In the genomic region with DNA sequence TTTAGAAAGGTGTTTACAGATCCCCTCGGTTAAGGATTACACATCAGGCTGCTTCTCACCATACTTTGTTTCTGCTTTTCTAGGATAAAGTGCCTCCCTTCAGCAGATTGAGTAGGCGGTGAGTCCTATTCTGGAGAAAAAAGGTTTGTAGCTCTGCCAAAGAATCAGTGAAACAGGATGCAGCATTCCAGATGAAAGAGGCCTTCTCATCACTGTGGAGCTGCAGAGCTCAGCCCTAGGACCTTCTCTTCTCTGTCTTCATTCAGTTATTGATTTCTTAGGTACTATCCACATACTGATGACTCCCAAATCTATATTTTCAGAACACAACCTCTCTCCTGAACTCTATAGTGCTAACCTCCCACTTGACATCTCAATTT, we compare ENCODE assay signal across 1 cellular context.
A peak's percentile ranks its signal among the peaks of the same experiment; 100 is the strongest.
TF ChIP-seq lines count a peak whose summit lies in the region.

No MANE protein-coding gene starts in this region.

TF ChIP-seq in HepG2, 621 proteins besides CTCF, POLR2A, EP300 and RAD21 (continued from another document):
- TF ChIP-seq, protein P1, sequence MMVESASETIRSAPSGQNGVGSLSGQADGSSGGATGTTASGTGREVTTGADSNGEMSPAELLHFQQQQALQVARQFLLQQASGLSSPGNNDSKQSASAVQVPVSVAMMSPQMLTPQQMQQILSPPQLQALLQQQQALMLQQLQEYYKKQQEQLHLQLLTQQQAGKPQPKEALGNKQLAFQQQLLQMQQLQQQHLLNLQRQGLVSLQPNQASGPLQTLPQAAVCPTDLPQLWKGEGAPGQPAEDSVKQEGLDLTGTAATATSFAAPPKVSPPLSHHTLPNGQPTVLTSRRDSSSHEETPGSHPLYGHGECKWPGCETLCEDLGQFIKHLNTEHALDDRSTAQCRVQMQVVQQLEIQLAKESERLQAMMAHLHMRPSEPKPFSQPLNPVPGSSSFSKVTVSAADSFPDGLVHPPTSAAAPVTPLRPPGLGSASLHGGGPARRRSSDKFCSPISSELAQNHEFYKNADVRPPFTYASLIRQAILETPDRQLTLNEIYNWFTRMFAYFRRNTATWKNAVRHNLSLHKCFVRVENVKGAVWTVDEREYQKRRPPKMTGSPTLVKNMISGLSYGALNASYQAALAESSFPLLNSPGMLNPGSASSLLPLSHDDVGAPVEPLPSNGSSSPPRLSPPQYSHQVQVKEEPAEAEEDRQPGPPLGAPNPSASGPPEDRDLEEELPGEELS (CRISPR knock-in tag; IDR thresholded peaks at IDR 0.05) = 0 out of 2 replicates have a peak, but pooled peaks have one; percentile 16
- no peak for TF ChIP-seq GTF2F1 (IDR thresholded peaks at IDR 0.05; ENCODE audit: low read length)
- peak; percentile 11; the same call in 1 of the 2 replicates for TF ChIP-seq RXRB (CRISPR knock-in tag; IDR thresholded peaks at IDR 0.05; ENCODE audit: borderline replicate concordance)
- TF ChIP-seq POGK (CRISPR knock-in tag; conservative IDR thresholded peaks at IDR 0.05) = no peak
- TF ChIP-seq ZSCAN29 (CRISPR knock-in tag; conservative IDR thresholded peaks at IDR 0.05) = no peak
- TF ChIP-seq RBFOX2 (IDR thresholded peaks at IDR 0.05; ENCODE audit: low read depth, low read length) = peak; percentile 46; the same call in 1 of the 2 replicates
- no peak for TF ChIP-seq ZNF180 (CRISPR knock-in tag; IDR thresholded peaks at IDR 0.05; ENCODE audit: borderline replicate concordance, low read depth)
- peak; percentile 10; the same call in 1 of the 2 replicates for TF ChIP-seq MED1 (CRISPR knock-in tag; IDR thresholded peaks at IDR 0.05)
- TF ChIP-seq SMC3 (IDR thresholded peaks at IDR 0.05; ENCODE audit: low read length) = 0 out of 2 replicates have a peak, but pooled peaks have one; percentile 6
- peak; percentile 80; the same call in 1 of the 2 replicates for TF ChIP-seq KAT2B (IDR thresholded peaks at IDR 0.05; ENCODE audit: borderline replicate concordance, low read depth, low read length)
- TF ChIP-seq TBX2 (CRISPR knock-in tag; IDR thresholded peaks at IDR 0.05; ENCODE audit: borderline replicate concordance) = 0 out of 2 replicates have a peak, but pooled peaks have one; percentile 34
- no peak for TF ChIP-seq SALL2 (CRISPR knock-in tag; IDR thresholded peaks at IDR 0.05)
- TF ChIP-seq, protein P2, sequence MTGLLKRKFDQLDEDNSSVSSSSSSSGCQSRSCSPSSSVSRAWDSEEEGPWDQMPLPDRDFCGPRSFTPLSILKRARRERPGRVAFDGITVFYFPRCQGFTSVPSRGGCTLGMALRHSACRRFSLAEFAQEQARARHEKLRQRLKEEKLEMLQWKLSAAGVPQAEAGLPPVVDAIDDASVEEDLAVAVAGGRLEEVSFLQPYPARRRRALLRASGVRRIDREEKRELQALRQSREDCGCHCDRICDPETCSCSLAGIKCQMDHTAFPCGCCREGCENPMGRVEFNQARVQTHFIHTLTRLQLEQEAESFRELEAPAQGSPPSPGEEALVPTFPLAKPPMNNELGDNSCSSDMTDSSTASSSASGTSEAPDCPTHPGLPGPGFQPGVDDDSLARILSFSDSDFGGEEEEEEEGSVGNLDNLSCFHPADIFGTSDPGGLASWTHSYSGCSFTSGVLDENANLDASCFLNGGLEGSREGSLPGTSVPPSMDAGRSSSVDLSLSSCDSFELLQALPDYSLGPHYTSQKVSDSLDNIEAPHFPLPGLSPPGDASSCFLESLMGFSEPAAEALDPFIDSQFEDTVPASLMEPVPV (CRISPR knock-in tag; IDR thresholded peaks at IDR 0.05) = no peak
- TF ChIP-seq TIGD3 (CRISPR knock-in tag; IDR thresholded peaks at IDR 0.05; ENCODE audit: borderline replicate concordance) = no peak
- TF ChIP-seq, protein P3, sequence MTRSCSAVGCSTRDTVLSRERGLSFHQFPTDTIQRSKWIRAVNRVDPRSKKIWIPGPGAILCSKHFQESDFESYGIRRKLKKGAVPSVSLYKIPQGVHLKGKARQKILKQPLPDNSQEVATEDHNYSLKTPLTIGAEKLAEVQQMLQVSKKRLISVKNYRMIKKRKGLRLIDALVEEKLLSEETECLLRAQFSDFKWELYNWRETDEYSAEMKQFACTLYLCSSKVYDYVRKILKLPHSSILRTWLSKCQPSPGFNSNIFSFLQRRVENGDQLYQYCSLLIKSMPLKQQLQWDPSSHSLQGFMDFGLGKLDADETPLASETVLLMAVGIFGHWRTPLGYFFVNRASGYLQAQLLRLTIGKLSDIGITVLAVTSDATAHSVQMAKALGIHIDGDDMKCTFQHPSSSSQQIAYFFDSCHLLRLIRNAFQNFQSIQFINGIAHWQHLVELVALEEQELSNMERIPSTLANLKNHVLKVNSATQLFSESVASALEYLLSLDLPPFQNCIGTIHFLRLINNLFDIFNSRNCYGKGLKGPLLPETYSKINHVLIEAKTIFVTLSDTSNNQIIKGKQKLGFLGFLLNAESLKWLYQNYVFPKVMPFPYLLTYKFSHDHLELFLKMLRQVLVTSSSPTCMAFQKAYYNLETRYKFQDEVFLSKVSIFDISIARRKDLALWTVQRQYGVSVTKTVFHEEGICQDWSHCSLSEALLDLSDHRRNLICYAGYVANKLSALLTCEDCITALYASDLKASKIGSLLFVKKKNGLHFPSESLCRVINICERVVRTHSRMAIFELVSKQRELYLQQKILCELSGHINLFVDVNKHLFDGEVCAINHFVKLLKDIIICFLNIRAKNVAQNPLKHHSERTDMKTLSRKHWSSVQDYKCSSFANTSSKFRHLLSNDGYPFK (CRISPR knock-in tag; IDR thresholded peaks at IDR 0.05; ENCODE audit: borderline replicate concordance) = no peak
- no peak for TF ChIP-seq TCF7L2 (IDR thresholded peaks at IDR 0.05; ENCODE audit: low read depth, low read length)
- TF ChIP-seq, protein P4, sequence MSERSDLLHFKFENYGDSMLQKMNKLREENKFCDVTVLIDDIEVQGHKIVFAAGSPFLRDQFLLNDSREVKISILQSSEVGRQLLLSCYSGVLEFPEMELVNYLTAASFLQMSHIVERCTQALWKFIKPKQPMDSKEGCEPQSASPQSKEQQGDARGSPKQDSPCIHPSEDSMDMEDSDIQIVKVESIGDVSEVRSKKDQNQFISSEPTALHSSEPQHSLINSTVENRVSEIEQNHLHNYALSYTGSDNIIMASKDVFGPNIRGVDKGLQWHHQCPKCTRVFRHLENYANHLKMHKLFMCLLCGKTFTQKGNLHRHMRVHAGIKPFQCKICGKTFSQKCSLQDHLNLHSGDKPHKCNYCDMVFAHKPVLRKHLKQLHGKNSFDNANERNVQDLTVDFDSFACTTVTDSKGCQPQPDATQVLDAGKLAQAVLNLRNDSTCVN (CRISPR knock-in tag; IDR thresholded peaks at IDR 0.05; ENCODE audit: borderline replicate concordance) = peak; percentile 47; the same call in 1 of the 2 replicates
- 0 out of 2 replicates have a peak, but pooled peaks have one; percentile 28 for TF ChIP-seq PPARG (CRISPR knock-in tag; conservative IDR thresholded peaks at IDR 0.05)
- peak; percentile 27; the same call in 1 of the 2 replicates for TF ChIP-seq ZFX (CRISPR knock-in tag; IDR thresholded peaks at IDR 0.05; ENCODE audit: low read depth)
- TF ChIP-seq NR2F6 (IDR thresholded peaks at IDR 0.05) = no peak
- TF ChIP-seq NR2F6 (CRISPR knock-in tag; IDR thresholded peaks at IDR 0.05) = peak; percentile 5; the same call in 1 of the 2 replicates
- peak; percentile 73 for TF ChIP-seq GATAD2A (CRISPR knock-in tag; IDR thresholded peaks at IDR 0.05)
- peak; percentile 85 for TF ChIP-seq ONECUT2 (CRISPR knock-in tag; IDR thresholded peaks at IDR 0.05)
- no peak for TF ChIP-seq DMAP1 (CRISPR knock-in tag; IDR thresholded peaks at IDR 0.05)
- peak; percentile 51; the same call in 1 of the 2 replicates for TF ChIP-seq HDAC2 (CRISPR knock-in tag; IDR thresholded peaks at IDR 0.05)
- TF ChIP-seq, protein P5, sequence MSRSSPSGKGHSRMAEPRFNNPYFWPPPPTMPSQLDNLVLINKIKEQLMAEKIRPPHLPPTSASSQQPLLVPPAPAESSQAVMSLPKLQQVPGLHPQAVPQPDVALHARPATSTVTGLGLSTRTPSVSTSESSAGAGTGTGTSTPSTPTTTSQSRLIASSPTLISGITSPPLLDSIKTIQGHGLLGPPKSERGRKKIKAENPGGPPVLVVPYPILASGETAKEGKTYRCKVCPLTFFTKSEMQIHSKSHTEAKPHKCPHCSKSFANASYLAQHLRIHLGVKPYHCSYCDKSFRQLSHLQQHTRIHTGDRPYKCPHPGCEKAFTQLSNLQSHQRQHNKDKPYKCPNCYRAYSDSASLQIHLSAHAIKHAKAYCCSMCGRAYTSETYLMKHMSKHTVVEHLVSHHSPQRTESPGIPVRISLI (CRISPR knock-in tag; IDR thresholded peaks at IDR 0.05; ENCODE audit: borderline replicate concordance) = no peak
- peak in 1 of 2 experiments; percentile 19; a peak in 1 of 4 replicates for TF ChIP-seq NR2F1 (CRISPR knock-in tag; IDR thresholded peaks at IDR 0.05)
